1 cellular context compared by ENCODE assay signal in genomic region chr6:109465772-109466171, GRCh38.
TF ChIP-seq lines count a peak whose summit lies in the region.

No MANE protein-coding gene starts in this region.

TF ChIP-seq in HepG2, 621 proteins besides CTCF, POLR2A, EP300 and RAD21:
- TF ChIP-seq ZC3H4 (CRISPR knock-in tag; IDR thresholded peaks at IDR 0.05; ENCODE audit: borderline replicate concordance) (no peak), ZNF800 (CRISPR knock-in tag; IDR thresholded peaks at IDR 0.05) (no peak), GTF3A (CRISPR knock-in tag; conservative IDR thresholded peaks at IDR 0.05) (no peak), SIX4 (CRISPR knock-in tag; IDR thresholded peaks at IDR 0.05) (no peak), POLR2AphosphoS5 (IDR thresholded peaks at IDR 0.05; ENCODE audit: low read depth, low read length) (no peak), E2F1 (CRISPR knock-in tag; IDR thresholded peaks at IDR 0.05) (no peak), KLF11 (CRISPR knock-in tag; IDR thresholded peaks at IDR 0.05) (no peak), TEAD3 (CRISPR knock-in tag; optimal IDR thresholded peaks at IDR 0.05; ENCODE audit: borderline replicate concordance) (no peak), RAD51 (IDR thresholded peaks at IDR 0.05; ENCODE audit: borderline replicate concordance) (no peak), TFDP2 (CRISPR knock-in tag; IDR thresholded peaks at IDR 0.05) (no peak)
